Comparison of ENCODE assay signal across 25 cellular contexts in the genomic region with DNA sequence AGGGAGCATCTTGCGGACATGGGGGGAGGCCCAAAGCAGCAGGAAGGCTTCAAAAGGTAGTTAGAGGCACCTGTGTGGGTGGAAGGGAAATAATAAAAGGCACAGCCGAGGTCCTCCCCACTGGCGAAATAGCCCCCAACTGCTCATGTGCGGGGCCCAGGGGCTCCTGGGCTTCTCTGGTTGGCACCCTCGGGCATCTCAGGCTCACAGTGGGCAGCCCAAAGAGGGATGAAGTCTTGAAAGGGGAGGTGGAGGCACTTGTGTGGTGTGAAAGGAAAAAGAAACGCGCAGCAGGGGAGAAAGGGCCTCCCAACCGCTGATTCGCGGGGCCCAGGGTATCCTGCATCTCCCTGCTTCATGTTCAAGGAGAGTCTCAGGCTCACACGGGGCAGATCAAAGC.
A peak's percentile ranks its signal among the peaks of the same experiment; 100 is the strongest.
DNase-seq lines count a peak whose midpoint lies in the region; ATAC-seq and TF ChIP-seq lines count a peak whose summit lies in the region.
"Had no signal": no experiment of that assay in that cellular context is flagged by ENCODE, and none has a peak within 500 bp of the region (broad histone marks: within the 10 kb centered on the region; RNA-seq: fewer than 3 reads in every experiment).

No MANE protein-coding gene starts in this region.

- CTCF ChIA-PET in activated B cell treated with CpG ODN at 0.5 μM for 24 hours (lab: Charles Lee) = no interaction called here

- no peak for TF ChIP-seq CTCF in activated B cell treated with CpG ODN at 0.5 μM for 24 hours (IDR thresholded peaks at IDR 0.05)
- TF ChIP-seq CTCF in foreskin keratinocyte (conservative IDR thresholded peaks at IDR 0.05) = no peak

- H3K4me1 Mint-ChIP-seq in activated B cell treated with CpG ODN at 0.5 μM for 24 hours = no peaks in the 10 kb centered on the region

- DNase-seq in activated effector memory CD4-positive, alpha-beta T cell treated with anti-CD3 and anti-CD28 coated beads, Interleukin-2, amount 50 U/mL, for 16 hours = peak; percentile 38
- DNase-seq in activated effector memory CD4-positive, alpha-beta T cell treated with Interleukin-2 at 50 U/mL for 16 hours = no peak
- peak; percentile 0 for DNase-seq in activated B cell treated with CpG ODN at 0.5 μM for 24 hours
- DNase-seq in mesenteric fat pad (ENCODE audit: low spot score) = peak; percentile 43
- no peak for DNase-seq in foreskin keratinocyte
- DNase-seq in central memory CD4-positive, alpha-beta T cell = no peak
- DNase-seq: 8988T; AML-193; C1 segment of cervical spinal cord; CD8-positive, alpha-beta T cell; GM23248; NCI-H1092; NCI-H146; NCI-H2029 treated with DMSO at 0.1 percent for 48 hours; NCI-H226; NCI-H510A treated with DMSO at 0.1 percent for 48 hours; NCI-H748 treated with DMSO at 0.1 percent for 48 hours; PC-9; RPMI8226; SIG-M5 had no signal

- H3K27ac Mint-ChIP-seq in activated B cell treated with CpG ODN at 0.5 μM for 24 hours = no peak overlapping the region
- H3K27ac Mint-ChIP-seq: CD8-positive, alpha-beta T cell had no signal

- peaks cover 17% of the 10 kb centered on the region for H3K9me3 Mint-ChIP-seq in activated B cell treated with CpG ODN at 0.5 μM for 24 hours

- H3K27me3 Mint-ChIP-seq in activated B cell treated with CpG ODN at 0.5 μM for 24 hours = no peaks in the 10 kb centered on the region

- intact Hi-C loops in activated B cell treated with CpG ODN at 0.5 μM for 24 hours (cut with micrococcal nuclease) = no loop called here

- H3K27ac ChIP-seq in foreskin keratinocyte = no peak overlapping the region
- H3K27ac ChIP-seq: GM23248, HL-60, PC-9 had no signal

- no peaks in the 10 kb centered on the region for H3K36me3 Mint-ChIP-seq in activated B cell treated with CpG ODN at 0.5 μM for 24 hours (ENCODE audit: low read depth)
- H3K36me3 Mint-ChIP-seq: CD8-positive, alpha-beta T cell had no signal

- H3K4me3 Mint-ChIP-seq in activated B cell treated with CpG ODN at 0.5 μM for 24 hours = no peak overlapping the region
- H3K4me3 Mint-ChIP-seq: CD8-positive, alpha-beta T cell had no signal

- H3K27me3 ChIP-seq in foreskin keratinocyte = no peaks in the 10 kb centered on the region

- no peaks in the 10 kb centered on the region for H3K4me1 ChIP-seq in foreskin keratinocyte
- H3K4me1 ChIP-seq: HAP-1 had no signal

- POLR2A ChIA-PET in activated B cell treated with CpG ODN at 0.5 μM for 24 hours (lab: Charles Lee) = no interaction called here

- ATAC-seq in activated B cell treated with CpG ODN at 0.5 μM for 24 hours (ENCODE audit: low read depth) = no peak
- no peak for ATAC-seq in foreskin keratinocyte
- no peak for ATAC-seq in GM19035 (IDR thresholded peaks at IDR 0.05; ENCODE audit: unreplicated experiment)
- ATAC-seq: CD8-positive, alpha-beta T cell; HepG2; K562 had no signal

Comparison
In these comparisons a context has a peak if more than half of its experiments do, and no peak if none do; other contexts are left out.
1. DNase-seq: peak in activated effector memory CD4-positive, alpha-beta T cell treated with anti-CD3 and anti-CD28 coated beads, Interleukin-2, amount 50 U/mL, for 16 hours (single experiment), activated B cell treated with CpG ODN at 0.5 μM for 24 hours (single experiment) and mesenteric fat pad (single experiment); none in activated effector memory CD4-positive, alpha-beta T cell treated with Interleukin-2 at 50 U/mL for 16 hours (single experiment), foreskin keratinocyte (0 of 2) and central memory CD4-positive, alpha-beta T cell (single experiment).